In genomic region chr11:113401718-113402117, GRCh38 we compare ENCODE assay signal across 9 cellular contexts. TPM values are rescaled to one million over a fixed set of nuclear protein-coding genes. Genes with fewer than 3 reads are reported as not detected.
A peak's percentile ranks its signal among the peaks of the same experiment; 100 is the strongest.
DNase-seq lines count a peak whose midpoint lies in the region; ATAC-seq, FAIRE-seq and TF ChIP-seq lines count a peak whose summit lies in the region.
"Had no signal": no experiment of that assay in that cellular context is flagged by ENCODE, and none has a peak within 500 bp of the region (broad histone marks: within the 10 kb centered on the region; RNA-seq: fewer than 3 reads in every experiment).

No MANE protein-coding gene starts in this region.

- H3K27me3 Mint-ChIP-seq in activated naive CD8-positive, alpha-beta T cell treated with anti-CD3 and anti-CD28 coated beads for 36 hours = no peaks in the 10 kb centered on the region

- H3K4me1 Mint-ChIP-seq in activated naive CD8-positive, alpha-beta T cell treated with anti-CD3 and anti-CD28 coated beads for 36 hours = no peaks in the 10 kb centered on the region

- H3K27me3 ChIP-seq in psoas muscle (ENCODE audit: insufficient read depth in 3 of 3, low read length in 2 of 3) = no peaks in the 10 kb centered on the region

- no peak overlapping the region for H3K4me3 ChIP-seq in psoas muscle

- no peak overlapping the region for H3K27ac Mint-ChIP-seq in activated naive CD8-positive, alpha-beta T cell treated with anti-CD3 and anti-CD28 coated beads for 36 hours

- H3K9me3 Mint-ChIP-seq in activated naive CD8-positive, alpha-beta T cell treated with anti-CD3 and anti-CD28 coated beads for 36 hours = no peaks in the 10 kb centered on the region

- peak; percentile 75 for FAIRE-seq in H54 (lab: Jason Lieb, UNC)

- no peaks in the 10 kb centered on the region for H3K36me3 ChIP-seq in psoas muscle (ENCODE audit: insufficient read depth in 1 of 2, low read depth in 1 of 2)

- TF ChIP-seq CTCF in psoas muscle (IDR thresholded peaks at IDR 0.05) = no peak

- H3K9me3 ChIP-seq in psoas muscle = no peaks in the 10 kb centered on the region

- TF ChIP-seq POLR2A in H54 (IDR thresholded peaks at IDR 0.05; ENCODE audit: low read depth, low read length) = no peak

- H3K4me1 ChIP-seq in psoas muscle = no peaks in the 10 kb centered on the region

- H3K36me3 Mint-ChIP-seq in activated naive CD8-positive, alpha-beta T cell treated with anti-CD3 and anti-CD28 coated beads for 36 hours = no peaks in the 10 kb centered on the region

- peak; percentile 75 for DNase-seq in H54 (ENCODE audit: insufficient read length, low spot score)
- peak; percentile 89 for DNase-seq in NCI-H345 treated with DMSO at 0.1 percent for 48 hours (lab: John Stamatoyannopoulos, UW; ENCODE audit: unreplicated experiment)
- peak; percentile 69 to 89 for DNase-seq in psoas muscle
- no peak for DNase-seq in amniotic stem cell (lab: John Stamatoyannopoulos, UW)
- no peak for DNase-seq in activated naive CD8-positive, alpha-beta T cell treated with anti-CD3 and anti-CD28 coated beads for 36 hours
- DNase-seq in NCI-H526 (lab: John Stamatoyannopoulos, UW) = no peak
- DNase-seq in dermis blood vessel endothelial cell = no peak

- H3K4me3 Mint-ChIP-seq in activated naive CD8-positive, alpha-beta T cell treated with anti-CD3 and anti-CD28 coated beads for 36 hours = no peak overlapping the region

- 12 to 15% (median 14%) methylated on average over 2 of the region's 2 CpGs for WGBS in psoas muscle, 3 donors

- H3K27ac ChIP-seq in psoas muscle = no peak overlapping the region
- H3K27ac ChIP-seq: KMS-11 had no signal

- peak; percentile 89 for ATAC-seq in esophagus mucosa
- peak; percentile 86 to 99 (median 98) for ATAC-seq in psoas muscle

- intact Hi-C loops in psoas muscle (cut with DNase I) = no loop called here

RNA-seq across cellular contexts. Expression of gene ANKK1, which starts 14.1 kb away (rescaled TPM):
- total RNA-seq in esophagus mucosa (0.72 TPM), psoas muscle (under 1 TPM in 3 of 4 donors, not detected in 1; 0.11 to 0.34 (median 0.29) TPM), dermis blood vessel endothelial cell (not detected in 2 replicates)
- polyA plus RNA-seq in psoas muscle = under 1 TPM in 2 of 3 donors, not detected in 1; 0.04 to 0.32 TPM
- total RNA-seq in activated naive CD8-positive, alpha-beta T cell treated with anti-CD3 and anti-CD28 coated beads for 36 hours = under 1 TPM; 0.14 to 0.23 TPM

Comparison
In these comparisons a context has a peak if more than half of its experiments do, and no peak if none do; other contexts are left out.
1. DNase-seq: peak in H54 (single experiment), NCI-H345 treated with DMSO at 0.1 percent for 48 hours (single experiment) and psoas muscle (2 of 2); none in amniotic stem cell (single experiment), activated naive CD8-positive, alpha-beta T cell treated with anti-CD3 and anti-CD28 coated beads for 36 hours (single experiment), NCI-H526 (0 of 2) and dermis blood vessel endothelial cell (single experiment).